8 cellular contexts compared by ENCODE assay signal in genomic region chr22:23521442-23522113, GRCh38. TPM values are rescaled to one million over a fixed set of nuclear protein-coding genes. Genes with fewer than 3 reads are reported as not detected.
DNase-seq lines count a peak whose midpoint lies in the region; ATAC-seq and TF ChIP-seq lines count a peak whose summit lies in the region.

No MANE protein-coding gene starts in this region.

- no peak overlapping the region for H3K27ac Mint-ChIP-seq in activated naive CD4-positive, alpha-beta T cell treated with anti-CD3 and anti-CD28 coated beads, Interleukin-2, amount 50 U/mL, for 24 hours

- H3K36me3 Mint-ChIP-seq in activated naive CD4-positive, alpha-beta T cell treated with anti-CD3 and anti-CD28 coated beads, Interleukin-2, amount 50 U/mL, for 24 hours: no peaks in the 10 kb centered on the region

- H3K79me2 ChIP-seq in SK-N-SH (ENCODE audit: insufficient read depth): no peaks in the 10 kb centered on the region

- WGBS in SK-N-SH (ENCODE audit: low lambda C conversion rate): 0% methylated on average over 1 of the region's 65 CpGs
- WGBS in suprapubic skin: under 1% methylated on average over 21 of the region's 65 CpGs

- CTCF ChIA-PET in SK-N-SH (lab: Yijun Ruan, JAX): interaction anchor here (0.7 to 1.9 kb wide), 6 partner anchors 70 to 338 kb away, joined by 3 to 7 read pairs (median 5); no protein-coding TSS in a partner anchor

- peak; percentile 68 for ATAC-seq in GM21381 (IDR thresholded peaks at IDR 0.05; ENCODE audit: unreplicated experiment)
- ATAC-seq in omental fat pad (ENCODE audit: low FRiP score): peak; percentile 88

- peak overlapping the region; percentile 91 for H3K4me2 ChIP-seq in SK-N-SH

- no peaks in the 10 kb centered on the region for H3K9me3 Mint-ChIP-seq in activated naive CD4-positive, alpha-beta T cell treated with anti-CD3 and anti-CD28 coated beads, Interleukin-2, amount 50 U/mL, for 24 hours

- TF ChIP-seq POLR2A in suprapubic skin (IDR thresholded peaks at IDR 0.05): peak in 1 of 2 donors; percentile 23

- peaks cover 17% of the 10 kb centered on the region for H3K27me3 Mint-ChIP-seq in activated naive CD4-positive, alpha-beta T cell treated with anti-CD3 and anti-CD28 coated beads, Interleukin-2, amount 50 U/mL, for 24 hours

- H3K27ac ChIP-seq in SK-N-SH (ENCODE audit: low read depth in 2 of 2, low read length in 1 of 2) (peak overlapping the region; percentile 98 to 99), suprapubic skin (peak overlapping the region; percentile 93)

- H3K9me3 ChIP-seq in SK-N-SH (no peaks in the 10 kb centered on the region), suprapubic skin (no peaks in the 10 kb centered on the region)

- peak overlapping the region; percentile 78 for H3K4me3 Mint-ChIP-seq in activated naive CD4-positive, alpha-beta T cell treated with anti-CD3 and anti-CD28 coated beads, Interleukin-2, amount 50 U/mL, for 24 hours

- H3K9me2 ChIP-seq in SK-N-SH: no peaks in the 10 kb centered on the region

- H3K4me1 Mint-ChIP-seq in activated naive CD4-positive, alpha-beta T cell treated with anti-CD3 and anti-CD28 coated beads, Interleukin-2, amount 50 U/mL, for 24 hours: peaks cover 4% of the 10 kb centered on the region

- H2AFZ ChIP-seq in SK-N-SH (ENCODE audit: low read depth): peak overlapping the region; percentile 82; the same call in 1 of the 2 replicates

- POLR2A ChIA-PET in SK-N-SH (lab: Yijun Ruan, JAX): interaction anchor here (0.6 to 1.0 kb wide), 3 partner anchors 9 to 246 kb away, joined by 3 read pairs; partner anchors contain the start of gene CHCHD10

- H3K9ac ChIP-seq in SK-N-SH: peak overlapping the region; percentile 96

- TF ChIP-seq CTCF in SK-N-SH (IDR thresholded peaks at IDR 0.05) (no peak), omental fat pad (IDR thresholded peaks at IDR 0.05) (no peak), suprapubic skin (IDR thresholded peaks at IDR 0.05) (no peak)

- TF ChIP-seq EP300 in SK-N-SH (IDR thresholded peaks at IDR 0.05; ENCODE audit: borderline replicate concordance in 1 of 2, low read depth in 1 of 2, low read length in 1 of 2): peak; percentile 34 to 86; a peak in 3 of 4 replicates
- TF ChIP-seq EP300 in suprapubic skin (IDR thresholded peaks at IDR 0.05): no peak

- H3K4me3 ChIP-seq in SK-N-SH (ENCODE audit: low read depth in 2 of 2, low read length in 1 of 2): peak overlapping the region; percentile 48 to 52
- H3K4me3 ChIP-seq in suprapubic skin: peak overlapping the region; percentile 56

- H3K27me3 ChIP-seq in SK-N-SH (ENCODE audit: insufficient read depth) (no peaks in the 10 kb centered on the region), suprapubic skin (no peaks in the 10 kb centered on the region)

- H3K36me3 ChIP-seq in SK-N-SH (replicated peaks in 1 of 2; ENCODE audit: control insufficient read depth in 1 of 2, insufficient read depth in 2 of 2, low read length in 1 of 2) (no peaks in the 10 kb centered on the region), suprapubic skin (no peaks in the 10 kb centered on the region)

- H3K4me1 ChIP-seq in SK-N-SH (ENCODE audit: control insufficient read depth in 1 of 2, insufficient read depth in 2 of 2, low read depth in 1 of 2, low read length in 1 of 2) (peaks cover 19 to 48% of the 10 kb centered on the region in 2 experiments), suprapubic skin (peaks cover 38% of the 10 kb centered on the region)

- DNase-seq in AML-193 (lab: John Stamatoyannopoulos, UW) (peak; percentile 70 to 75), NAMALWA (ENCODE audit: low spot score) (peak; percentile 93), SK-N-SH (peak; percentile 97), glomerular endothelial cell (ENCODE audit: extremely low read depth, low read depth, low spot score) (peak; percentile 23), omental fat pad (ENCODE audit: low spot score) (peak; percentile 73), suprapubic skin (ENCODE audit: low spot score in 2 of 2) (peak; percentile 91)

- peaks cover 9% of the 10 kb centered on the region for H3F3A ChIP-seq in SK-N-SH (replicated peaks; ENCODE audit: insufficient read depth)

- no peaks in the 10 kb centered on the region for H4K20me1 ChIP-seq in SK-N-SH (ENCODE audit: insufficient read depth)

- peak; percentile 65 for TF ChIP-seq RAD21 in SK-N-SH (IDR thresholded peaks at IDR 0.05; ENCODE audit: low read length)

TF ChIP-seq in SK-N-SH, 30 proteins besides CTCF, POLR2A, EP300 and RAD21 (continues in another document):
- TF ChIP-seq FOXJ3 (CRISPR knock-in tag; IDR thresholded peaks at IDR 0.05): peak; percentile 43; the same call in 1 of the 2 replicates
- no peak for TF ChIP-seq PBX3 (IDR thresholded peaks at IDR 0.05)
- no peak for TF ChIP-seq RXRA (IDR thresholded peaks at IDR 0.05; ENCODE audit: borderline replicate concordance, low read depth)
- peak; percentile 66 for TF ChIP-seq POLR2AphosphoS5 (IDR thresholded peaks at IDR 0.05; ENCODE audit: low read depth, low read length)
- TF ChIP-seq TCF12 (IDR thresholded peaks at IDR 0.05): no peak; the same call in 1 of the 2 replicates
- TF ChIP-seq TAF1 (IDR thresholded peaks at IDR 0.05; ENCODE audit: borderline replicate concordance, low read depth, low read length): peak; percentile 41; the same call in 1 of the 2 replicates
- peak; percentile 36; the same call in 1 of the 2 replicates for TF ChIP-seq SMC3 (IDR thresholded peaks at IDR 0.05; ENCODE audit: low read depth, low read length)
- no peak for TF ChIP-seq JUND (IDR thresholded peaks at IDR 0.05)
- TF ChIP-seq EZH2phosphoT487 (IDR thresholded peaks at IDR 0.05; ENCODE audit: borderline replicate concordance, low read depth): no peak
- no peak for TF ChIP-seq SIN3A (IDR thresholded peaks at IDR 0.05; ENCODE audit: borderline replicate concordance, low read depth, low read length)
- peak; percentile 78 for TF ChIP-seq NRF1 (IDR thresholded peaks at IDR 0.05; ENCODE audit: low read depth, low read length)
- TF ChIP-seq GABPA (IDR thresholded peaks at IDR 0.05; ENCODE audit: low read depth): no peak
- TF ChIP-seq CHD2 (IDR thresholded peaks at IDR 0.05; ENCODE audit: low read length, partially characterized antibody): peak; percentile 89
- TF ChIP-seq NFIC (IDR thresholded peaks at IDR 0.05; ENCODE audit: borderline replicate concordance): peak; percentile 40; the same call in 1 of the 2 replicates
- no peak for TF ChIP-seq TEAD4 (IDR thresholded peaks at IDR 0.05; ENCODE audit: borderline replicate concordance, insufficient read depth)
- TF ChIP-seq MAX (IDR thresholded peaks at IDR 0.05; ENCODE audit: low read depth): 0 out of 2 replicates have a peak, but pooled peaks have one; percentile 5
- no peak for TF ChIP-seq FOSL2 (IDR thresholded peaks at IDR 0.05; ENCODE audit: borderline replicate concordance, low read depth)
- no peak for TF ChIP-seq ELF1 (IDR thresholded peaks at IDR 0.05)
- no peak for TF ChIP-seq USF2 (IDR thresholded peaks at IDR 0.05; ENCODE audit: borderline replicate concordance, low read depth, low read length)
- TF ChIP-seq RFX5 (IDR thresholded peaks at IDR 0.05; ENCODE audit: low read length): no peak; the same call in 1 of the 2 replicates
- peak; percentile 55 for TF ChIP-seq RCOR1 (IDR thresholded peaks at IDR 0.05; ENCODE audit: low read length)
- TF ChIP-seq ZBTB33 (IDR thresholded peaks at IDR 0.05; ENCODE audit: borderline replicate concordance, low read depth): no peak

RNA-seq across cellular contexts. Expression of gene IGLL1, which starts 58.5 kb away (rescaled TPM):
- polyA plus RNA-seq in SK-N-SH (2012; rRNA removed): not detected in 2 replicates
- polyA plus RNA-seq in SK-N-SH (2012; cell fraction: cytosol; rRNA removed): not detected in 2 replicates
- polyA plus RNA-seq in SK-N-SH (2012; cell fraction: nucleus; rRNA removed): 0.22 TPM in 1 of 2 replicates, not detected in the other
- not detected in 2 replicates for total RNA-seq in glomerular endothelial cell
- total RNA-seq in omental fat pad: not detected
- total RNA-seq in suprapubic skin: not detected

Comparison
In these comparisons a context has a peak if more than half of its experiments do, and no peak if none do; other contexts are left out.
1. Peak in every context shown above with its lines: DNase-seq, ATAC-seq, H3K4me3 ChIP-seq and H3K27ac ChIP-seq.
2. DNase-seq: peak in every context shown above with its lines; median percentile 97 in SK-N-SH; 93 in NAMALWA; 91 in suprapubic skin; 73 in omental fat pad; 72 in AML-193; 23 in glomerular endothelial cell.